ENCODE assay signal across 8 cellular contexts in genomic region chr16:180101-180920, GRCh38. TPM values are rescaled to one million over a fixed set of nuclear protein-coding genes. Genes with fewer than 3 reads are reported as not detected.
DNase-seq lines count a peak whose midpoint lies in the region; ATAC-seq and TF ChIP-seq lines count a peak whose summit lies in the region.

Gene HBQ1 (plus strand): TSS chr16:180459. CDS start chr16:180487, 28 bp downstream.

- peak within 1 kb of the TSS; percentile 56; the same call in 1 of the 2 replicates for H2AFZ ChIP-seq in GM23338

- peak; percentile 13; the same call in 1 of the 2 replicates for TF ChIP-seq CTCF in AG04450 (IDR thresholded peaks at IDR 0.05; ENCODE audit: low read depth, low read length)
- peak; percentile 45 to 72 for TF ChIP-seq CTCF in GM23338 (conservative IDR thresholded peaks at IDR 0.05; ENCODE audit: low read depth in 2 of 2)
- peak; percentile 59 for TF ChIP-seq CTCF in WTC11 (IDR thresholded peaks at IDR 0.05)
- no peak for TF ChIP-seq CTCF in epithelial cell of esophagus (IDR thresholded peaks at IDR 0.05; ENCODE audit: insufficient read depth, low read depth, low read length, missing control alignments)
- peak; percentile 65 to 75 (median 73) for TF ChIP-seq CTCF in nephron (IDR thresholded peaks at IDR 0.05; ENCODE audit: unreplicated experiment in 3 of 3)

- H3K9me3 ChIP-seq in AG04450 (ENCODE audit: control insufficient read depth, insufficient read depth, low read length): no peaks in the 10 kb centered on the region

- peak within 1 kb of the TSS; percentile 66 for H3K4me3 Mint-ChIP-seq in GM23338
- peak within 1 kb of the TSS; percentile 56 for H3K4me3 Mint-ChIP-seq in WTC11
- peak within 1 kb of the TSS in 2 of 3 experiments; percentile 44 to 46 for H3K4me3 Mint-ChIP-seq in nephron

- H3K9me3 Mint-ChIP-seq in GM23338: no peaks in the 10 kb centered on the region; the same call in 2 of the 3 replicates
- H3K9me3 Mint-ChIP-seq in WTC11: no peaks in the 10 kb centered on the region
- H3K9me3 Mint-ChIP-seq in nephron: no peaks in the 10 kb centered on the region

- DNase-seq in AG04450 (ENCODE audit: low read depth, low spot score) (no peak), GM23338 (ENCODE audit: low spot score) (peak; percentile 71), WTC11 (ENCODE audit: low spot score) (peak; percentile 60), epithelial cell of esophagus (ENCODE audit: low read depth) (peak; percentile 33), DMS153 (lab: John Stamatoyannopoulos, UW) (no peak)

- H3K27me3 ChIP-seq in AG04450 (ENCODE audit: control insufficient read depth, insufficient read depth, low read length): peaks cover 29% of the 10 kb centered on the region
- H3K27me3 ChIP-seq in GM23338 (ENCODE audit: insufficient read depth): peaks cover 56% of the 10 kb centered on the region

- ATAC-seq in GM23338 (peak; percentile 16), WTC11 (peak; percentile 7), GM21528 (IDR thresholded peaks at IDR 0.05; ENCODE audit: low FRiP score, unreplicated experiment) (no peak), HG02840 (IDR thresholded peaks at IDR 0.05; ENCODE audit: low FRiP score, unreplicated experiment) (no peak)

- peaks cover 8% of the 10 kb centered on the region for H4K20me1 ChIP-seq in GM23338 (replicated peaks; ENCODE audit: insufficient read depth)

- H3K4me1 Mint-ChIP-seq in GM23338 (peaks cover 3% of the 10 kb centered on the region; the same call in 2 of the 3 replicates), WTC11 (0 out of 2 replicates have a peak, but pooled peaks cover 2% of the 10 kb centered on the region), nephron (peaks cover 6% of the 10 kb centered on the region)

- H3K27ac ChIP-seq in AG04450 (ENCODE audit: low read depth, low read length): no peak within 1 kb of the TSS
- H3K27ac ChIP-seq in GM23338 (ENCODE audit: low read depth): no peak within 1 kb of the TSS

- H3K36me3 Mint-ChIP-seq in GM23338 (ENCODE audit: low read depth): peaks cover 7% of the 10 kb centered on the region; the same call in 2 of the 3 replicates
- H3K36me3 Mint-ChIP-seq in WTC11: 0 out of 2 replicates have a peak, but pooled peaks cover 3% of the 10 kb centered on the region
- peaks cover 7% of the 10 kb centered on the region for H3K36me3 Mint-ChIP-seq in nephron (ENCODE audit: low read depth)

- no peaks in the 10 kb centered on the region; the same call in 1 of the 2 replicates for H3K4me1 ChIP-seq in GM23338 (ENCODE audit: insufficient read depth)

- H3K4me3 ChIP-seq in AG04450 (ENCODE audit: low read depth, low read length) (peak within 1 kb of the TSS; percentile 50), GM23338 (peak within 1 kb of the TSS; percentile 53), epithelial cell of esophagus (ENCODE audit: low read length) (peak within 1 kb of the TSS; percentile 35)

- CTCF ChIA-PET in AG04450 (lab: Charles Lee): interaction anchor here (0.5 to 4.0 kb wide), 11 partner anchors 12 to 127 kb away, joined by 3 to 89 read pairs (median 4); partner anchors contain the start of genes POLR3K and SNRNP25
- CTCF ChIA-PET in WTC11 (lab: Charles Lee): interaction anchor here (0.6 to 4.8 kb wide), 17 partner anchors 8 to 122 kb away, joined by 3 to 50 read pairs (median 5); partner anchors contain the start of genes HBM, NPRL3 and RHBDF1

- peaks cover 24% of the 10 kb centered on the region; the same call in 1 of the 2 replicates for H3F3A ChIP-seq in GM23338 (replicated peaks; ENCODE audit: low read depth)

- H3K79me2 ChIP-seq in GM23338 (replicated peaks; ENCODE audit: insufficient read depth): no peaks in the 10 kb centered on the region

- POLR2A ChIA-PET in AG04450 (lab: Yijun Ruan, JAX): interaction anchor here (1.1 kb wide), 1 partner anchor 73 kb away, joined by 5 read pairs; no protein-coding TSS in a partner anchor
- POLR2A ChIA-PET in WTC11 (lab: Charles Lee): no interaction called here

- H3K27ac Mint-ChIP-seq in GM23338 (no peak within 1 kb of the TSS), WTC11 (no peak within 1 kb of the TSS), nephron (no peak within 1 kb of the TSS)

- H3K4me2 ChIP-seq in GM23338: peak within 1 kb of the TSS; percentile 80

- no peaks in the 10 kb centered on the region for H3K36me3 ChIP-seq in GM23338 (ENCODE audit: insufficient read depth)

- H3K27me3 Mint-ChIP-seq in GM23338 (ENCODE audit: insufficient read depth, low read depth, poor library complexity): peaks cover 52% of the 10 kb centered on the region
- H3K27me3 Mint-ChIP-seq in WTC11 (ENCODE audit: low read depth): peaks cover 49% of the 10 kb centered on the region
- H3K27me3 Mint-ChIP-seq in nephron (ENCODE audit: low read depth): peaks cover 43% of the 10 kb centered on the region

- no peaks in the 10 kb centered on the region for H3K9me2 ChIP-seq in GM23338 (ENCODE audit: insufficient read depth)

TF ChIP-seq in WTC11, 78 proteins besides CTCF, POLR2A, EP300 and RAD21:
- TF ChIP-seq USF2 (CRISPR knock-in tag; IDR thresholded peaks at IDR 0.05): no peak
- no peak for TF ChIP-seq CBFB (CRISPR knock-in tag; IDR thresholded peaks at IDR 0.05; ENCODE audit: low read depth)
- peak; percentile 35; the same call in 1 of the 2 replicates for TF ChIP-seq SP1 (CRISPR knock-in tag; conservative IDR thresholded peaks at IDR 0.05)
- peak; percentile 78 for TF ChIP-seq ZNF423 (CRISPR knock-in tag; IDR thresholded peaks at IDR 0.05)
- TF ChIP-seq CREM (CRISPR knock-in tag; IDR thresholded peaks at IDR 0.05): 0 out of 2 replicates have a peak, but pooled peaks have one; percentile 38
- no peak for TF ChIP-seq NR3C1 (CRISPR knock-in tag; conservative IDR thresholded peaks at IDR 0.05; ENCODE audit: low read depth)
- 0 out of 2 replicates have a peak, but pooled peaks have one; percentile 3 for TF ChIP-seq ZNF138 (CRISPR knock-in tag; conservative IDR thresholded peaks at IDR 0.05)
- 0 out of 2 replicates have a peak, but pooled peaks have one; percentile 26 for TF ChIP-seq HMGXB4 (CRISPR knock-in tag; IDR thresholded peaks at IDR 0.05)
- 0 out of 2 replicates have a peak, but pooled peaks have one; percentile 14 for TF ChIP-seq ZNF232 (CRISPR knock-in tag; IDR thresholded peaks at IDR 0.05)
- TF ChIP-seq AR (CRISPR knock-in tag; IDR thresholded peaks at IDR 0.05): no peak
- no peak for TF ChIP-seq RORB (CRISPR knock-in tag; IDR thresholded peaks at IDR 0.05)
- no peak for TF ChIP-seq USF1 (CRISPR knock-in tag; IDR thresholded peaks at IDR 0.05)

RNA-seq across cellular contexts. Expression of gene HBQ1, which starts in this region (rescaled TPM):
- polyA plus RNA-seq in AG04450 (2011; rRNA removed) (not detected in 2 replicates), GM23338 (2016; fragmentation: Nextera tagmentation; extraction: Ambion mirVana) (8.3 and 8.5 TPM in 2 replicates)
- not detected in 2 replicates for polyA minus RNA-seq in AG04450 (2011; rRNA and poly(A)+ RNA removed)
- 3.1 and 6.6 TPM in 2 replicates for total RNA-seq in GM23338 (2014; rRNA removed; shearing (Covaris generic))
- 3.0 to 7.8 TPM (median 5.2 TPM) in 3 replicates for total RNA-seq in WTC11 (2021)

Comparison
In these comparisons a context has a peak if more than half of its experiments do, and no peak if none do; other contexts are left out.
1. DNase-seq: peak in GM23338 (single experiment), WTC11 (single experiment) and epithelial cell of esophagus (single experiment); none in AG04450 (single experiment) and DMS153 (single experiment).
2. ATAC-seq: peak in GM23338 (single experiment) and WTC11 (single experiment); none in GM21528 (single experiment) and HG02840 (single experiment).
3. Peak in every context shown above with its lines, with median percentiles within 50 percentile points of each other: H3K4me3 ChIP-seq and H3K4me3 Mint-ChIP-seq.